In the genomic region with DNA sequence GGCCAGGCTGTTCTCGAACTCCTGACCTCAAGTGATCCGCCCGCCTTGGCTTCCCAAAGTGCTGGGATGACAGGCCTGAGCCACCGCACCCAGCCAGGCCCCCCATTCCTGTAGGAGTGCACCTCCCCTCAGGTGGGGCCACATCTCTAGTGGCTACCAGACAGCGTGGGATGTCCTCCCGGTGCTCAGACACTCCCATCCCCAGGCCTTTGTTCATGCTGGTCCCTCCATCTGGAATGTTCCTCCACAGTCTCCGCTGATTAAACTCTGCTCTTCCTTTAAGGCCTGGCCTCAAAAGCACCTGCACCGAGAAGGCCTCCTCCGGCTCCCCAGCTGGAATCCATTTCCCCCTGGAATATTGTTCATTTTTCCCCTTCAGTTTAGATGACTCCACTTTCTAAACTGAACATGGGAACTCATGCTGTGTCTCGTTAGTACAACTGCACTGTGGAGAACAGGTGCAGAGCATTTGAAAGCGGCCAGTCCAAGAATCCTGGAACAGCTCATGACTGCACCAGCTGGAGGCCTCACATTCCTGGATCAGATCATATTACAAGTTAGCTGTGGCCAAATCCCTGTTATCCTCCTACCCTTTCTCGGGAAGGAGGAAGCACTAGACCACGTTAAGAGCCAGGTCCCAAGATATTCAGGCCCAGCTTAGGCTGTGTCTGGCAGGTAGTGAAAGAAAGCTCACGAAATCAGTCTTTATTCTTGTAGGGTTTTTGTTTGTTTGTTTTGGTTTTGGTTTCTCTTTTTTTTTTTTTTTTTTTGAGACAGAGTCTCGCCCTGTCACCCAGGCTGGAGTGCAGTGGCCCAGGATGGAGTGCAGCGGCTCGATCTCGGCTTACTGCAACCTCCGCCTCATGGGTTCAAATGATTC, we compare ENCODE assay signal across 1 cellular context.
TF ChIP-seq lines count a peak whose summit lies in the region.

No MANE protein-coding gene starts in this region.

TF ChIP-seq in HepG2, 621 proteins besides CTCF, POLR2A, EP300 and RAD21 (continued from another document and continues in another):
- TF ChIP-seq, protein P1, sequence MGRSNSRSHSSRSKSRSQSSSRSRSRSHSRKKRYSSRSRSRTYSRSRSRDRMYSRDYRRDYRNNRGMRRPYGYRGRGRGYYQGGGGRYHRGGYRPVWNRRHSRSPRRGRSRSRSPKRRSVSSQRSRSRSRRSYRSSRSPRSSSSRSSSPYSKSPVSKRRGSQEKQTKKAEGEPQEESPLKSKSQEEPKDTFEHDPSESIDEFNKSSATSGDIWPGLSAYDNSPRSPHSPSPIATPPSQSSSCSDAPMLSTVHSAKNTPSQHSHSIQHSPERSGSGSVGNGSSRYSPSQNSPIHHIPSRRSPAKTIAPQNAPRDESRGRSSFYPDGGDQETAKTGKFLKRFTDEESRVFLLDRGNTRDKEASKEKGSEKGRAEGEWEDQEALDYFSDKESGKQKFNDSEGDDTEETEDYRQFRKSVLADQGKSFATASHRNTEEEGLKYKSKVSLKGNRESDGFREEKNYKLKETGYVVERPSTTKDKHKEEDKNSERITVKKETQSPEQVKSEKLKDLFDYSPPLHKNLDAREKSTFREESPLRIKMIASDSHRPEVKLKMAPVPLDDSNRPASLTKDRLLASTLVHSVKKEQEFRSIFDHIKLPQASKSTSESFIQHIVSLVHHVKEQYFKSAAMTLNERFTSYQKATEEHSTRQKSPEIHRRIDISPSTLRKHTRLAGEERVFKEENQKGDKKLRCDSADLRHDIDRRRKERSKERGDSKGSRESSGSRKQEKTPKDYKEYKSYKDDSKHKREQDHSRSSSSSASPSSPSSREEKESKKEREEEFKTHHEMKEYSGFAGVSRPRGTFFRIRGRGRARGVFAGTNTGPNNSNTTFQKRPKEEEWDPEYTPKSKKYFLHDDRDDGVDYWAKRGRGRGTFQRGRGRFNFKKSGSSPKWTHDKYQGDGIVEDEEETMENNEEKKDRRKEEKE (IDR thresholded peaks at IDR 0.05), result no peak
- TF ChIP-seq IRF2 (CRISPR knock-in tag; IDR thresholded peaks at IDR 0.05) (peak; percentile 37; the same call in 1 of the 2 replicates), SMAD3 (CRISPR knock-in tag; IDR thresholded peaks at IDR 0.05) (no peak), ZNF652 (CRISPR knock-in tag; IDR thresholded peaks at IDR 0.05; ENCODE audit: borderline replicate concordance, low read depth) (no peak), ZNF431 (CRISPR knock-in tag; IDR thresholded peaks at IDR 0.05; ENCODE audit: borderline replicate concordance, low read depth) (no peak), ZFAT (CRISPR knock-in tag; conservative IDR thresholded peaks at IDR 0.05) (no peak), ZNF251 (CRISPR knock-in tag; IDR thresholded peaks at IDR 0.05) (no peak), ZNF33A (CRISPR knock-in tag; IDR thresholded peaks at IDR 0.05; ENCODE audit: borderline replicate concordance) (no peak), SAP130 (CRISPR knock-in tag; IDR thresholded peaks at IDR 0.05; ENCODE audit: low read depth) (peak; percentile 69), ARNTL (CRISPR knock-in tag; IDR thresholded peaks at IDR 0.05) (no peak), ELF1 (CRISPR knock-in tag; IDR thresholded peaks at IDR 0.05) (0 out of 2 replicates have a peak, but pooled peaks have one; percentile 17), CEBPB (IDR thresholded peaks at IDR 0.05; ENCODE audit: borderline replicate concordance, low read depth, low read length) (no peak)
- TF ChIP-seq, protein P2, sequence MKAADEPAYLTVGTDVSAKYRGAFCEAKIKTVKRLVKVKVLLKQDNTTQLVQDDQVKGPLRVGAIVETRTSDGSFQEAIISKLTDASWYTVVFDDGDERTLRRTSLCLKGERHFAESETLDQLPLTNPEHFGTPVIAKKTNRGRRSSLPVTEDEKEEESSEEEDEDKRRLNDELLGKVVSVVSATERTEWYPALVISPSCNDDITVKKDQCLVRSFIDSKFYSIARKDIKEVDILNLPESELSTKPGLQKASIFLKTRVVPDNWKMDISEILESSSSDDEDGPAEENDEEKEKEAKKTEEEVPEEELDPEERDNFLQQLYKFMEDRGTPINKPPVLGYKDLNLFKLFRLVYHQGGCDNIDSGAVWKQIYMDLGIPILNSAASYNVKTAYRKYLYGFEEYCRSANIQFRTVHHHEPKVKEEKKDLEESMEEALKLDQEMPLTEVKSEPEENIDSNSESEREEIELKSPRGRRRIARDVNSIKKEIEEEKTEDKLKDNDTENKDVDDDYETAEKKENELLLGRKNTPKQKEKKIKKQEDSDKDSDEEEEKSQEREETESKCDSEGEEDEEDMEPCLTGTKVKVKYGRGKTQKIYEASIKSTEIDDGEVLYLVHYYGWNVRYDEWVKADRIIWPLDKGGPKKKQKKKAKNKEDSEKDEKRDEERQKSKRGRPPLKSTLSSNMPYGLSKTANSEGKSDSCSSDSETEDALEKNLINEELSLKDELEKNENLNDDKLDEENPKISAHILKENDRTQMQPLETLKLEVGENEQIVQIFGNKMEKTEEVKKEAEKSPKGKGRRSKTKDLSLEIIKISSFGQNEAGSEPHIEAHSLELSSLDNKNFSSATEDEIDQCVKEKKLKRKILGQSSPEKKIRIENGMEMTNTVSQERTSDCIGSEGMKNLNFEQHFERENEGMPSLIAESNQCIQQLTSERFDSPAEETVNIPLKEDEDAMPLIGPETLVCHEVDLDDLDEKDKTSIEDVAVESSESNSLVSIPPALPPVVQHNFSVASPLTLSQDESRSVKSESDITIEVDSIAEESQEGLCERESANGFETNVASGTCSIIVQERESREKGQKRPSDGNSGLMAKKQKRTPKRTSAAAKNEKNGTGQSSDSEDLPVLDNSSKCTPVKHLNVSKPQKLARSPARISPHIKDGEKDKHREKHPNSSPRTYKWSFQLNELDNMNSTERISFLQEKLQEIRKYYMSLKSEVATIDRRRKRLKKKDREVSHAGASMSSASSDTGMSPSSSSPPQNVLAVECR (CRISPR knock-in tag; IDR thresholded peaks at IDR 0.05; ENCODE audit: borderline replicate concordance), result peak; percentile 32; the same call in 1 of the 2 replicates
- TF ChIP-seq, protein P3, sequence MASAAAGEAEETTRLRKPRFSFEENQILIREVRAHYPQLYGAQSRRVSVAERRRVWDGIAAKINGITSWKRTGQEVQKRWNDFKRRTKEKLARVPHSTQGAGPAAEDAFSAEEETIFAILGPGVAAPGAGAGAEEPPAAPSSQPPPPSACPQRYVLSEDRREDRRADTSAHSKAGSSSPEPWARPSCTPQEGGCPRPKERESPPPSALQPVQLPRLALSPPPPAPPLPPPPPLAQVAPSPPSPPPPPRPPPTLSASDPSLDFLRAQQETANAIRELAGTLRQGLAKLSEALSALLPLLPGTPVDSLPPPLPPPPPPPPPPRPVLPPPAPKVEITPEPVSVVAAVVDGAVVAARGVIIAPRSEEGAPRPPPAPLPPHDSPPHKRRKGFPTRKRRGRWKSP (CRISPR knock-in tag; IDR thresholded peaks at IDR 0.05), result no peak
- TF ChIP-seq, protein P4, sequence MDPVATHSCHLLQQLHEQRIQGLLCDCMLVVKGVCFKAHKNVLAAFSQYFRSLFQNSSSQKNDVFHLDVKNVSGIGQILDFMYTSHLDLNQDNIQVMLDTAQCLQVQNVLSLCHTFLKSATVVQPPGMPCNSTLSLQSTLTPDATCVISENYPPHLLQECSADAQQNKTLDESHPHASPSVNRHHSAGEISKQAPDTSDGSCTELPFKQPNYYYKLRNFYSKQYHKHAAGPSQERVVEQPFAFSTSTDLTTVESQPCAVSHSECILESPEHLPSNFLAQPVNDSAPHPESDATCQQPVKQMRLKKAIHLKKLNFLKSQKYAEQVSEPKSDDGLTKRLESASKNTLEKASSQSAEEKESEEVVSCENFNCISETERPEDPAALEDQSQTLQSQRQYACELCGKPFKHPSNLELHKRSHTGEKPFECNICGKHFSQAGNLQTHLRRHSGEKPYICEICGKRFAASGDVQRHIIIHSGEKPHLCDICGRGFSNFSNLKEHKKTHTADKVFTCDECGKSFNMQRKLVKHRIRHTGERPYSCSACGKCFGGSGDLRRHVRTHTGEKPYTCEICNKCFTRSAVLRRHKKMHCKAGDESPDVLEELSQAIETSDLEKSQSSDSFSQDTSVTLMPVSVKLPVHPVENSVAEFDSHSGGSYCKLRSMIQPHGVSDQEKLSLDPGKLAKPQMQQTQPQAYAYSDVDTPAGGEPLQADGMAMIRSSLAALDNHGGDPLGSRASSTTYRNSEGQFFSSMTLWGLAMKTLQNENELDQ (CRISPR knock-in tag; IDR thresholded peaks at IDR 0.05; ENCODE audit: borderline replicate concordance), result 0 out of 2 replicates have a peak, but pooled peaks have one; percentile 35
- TF ChIP-seq, protein P5, sequence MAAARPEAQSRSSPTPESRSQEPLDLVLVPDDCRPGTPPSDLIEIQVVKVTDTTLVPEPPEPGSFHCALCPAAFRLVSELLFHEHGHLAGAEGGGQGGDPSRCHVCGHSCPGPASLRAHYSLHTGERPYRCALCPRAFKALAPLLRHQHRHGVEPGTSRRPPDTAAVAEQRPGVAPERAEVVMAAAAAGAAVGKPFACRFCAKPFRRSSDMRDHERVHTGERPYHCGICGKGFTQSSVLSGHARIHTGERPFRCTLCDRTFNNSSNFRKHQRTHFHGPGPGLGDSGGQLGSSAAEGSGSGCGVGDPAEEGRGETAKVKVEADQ (CRISPR knock-in tag; IDR thresholded peaks at IDR 0.05; ENCODE audit: borderline replicate concordance), result no peak
- TF ChIP-seq, protein P6, sequence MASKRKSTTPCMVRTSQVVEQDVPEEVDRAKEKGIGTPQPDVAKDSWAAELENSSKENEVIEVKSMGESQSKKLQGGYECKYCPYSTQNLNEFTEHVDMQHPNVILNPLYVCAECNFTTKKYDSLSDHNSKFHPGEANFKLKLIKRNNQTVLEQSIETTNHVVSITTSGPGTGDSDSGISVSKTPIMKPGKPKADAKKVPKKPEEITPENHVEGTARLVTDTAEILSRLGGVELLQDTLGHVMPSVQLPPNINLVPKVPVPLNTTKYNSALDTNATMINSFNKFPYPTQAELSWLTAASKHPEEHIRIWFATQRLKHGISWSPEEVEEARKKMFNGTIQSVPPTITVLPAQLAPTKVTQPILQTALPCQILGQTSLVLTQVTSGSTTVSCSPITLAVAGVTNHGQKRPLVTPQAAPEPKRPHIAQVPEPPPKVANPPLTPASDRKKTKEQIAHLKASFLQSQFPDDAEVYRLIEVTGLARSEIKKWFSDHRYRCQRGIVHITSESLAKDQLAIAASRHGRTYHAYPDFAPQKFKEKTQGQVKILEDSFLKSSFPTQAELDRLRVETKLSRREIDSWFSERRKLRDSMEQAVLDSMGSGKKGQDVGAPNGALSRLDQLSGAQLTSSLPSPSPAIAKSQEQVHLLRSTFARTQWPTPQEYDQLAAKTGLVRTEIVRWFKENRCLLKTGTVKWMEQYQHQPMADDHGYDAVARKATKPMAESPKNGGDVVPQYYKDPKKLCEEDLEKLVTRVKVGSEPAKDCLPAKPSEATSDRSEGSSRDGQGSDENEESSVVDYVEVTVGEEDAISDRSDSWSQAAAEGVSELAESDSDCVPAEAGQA (IDR thresholded peaks at IDR 0.05; ENCODE audit: low read depth), result no peak
- TF ChIP-seq, protein P6 (CRISPR knock-in tag; IDR thresholded peaks at IDR 0.05; ENCODE audit: borderline replicate concordance), result no peak
- TF ChIP-seq, protein P7, sequence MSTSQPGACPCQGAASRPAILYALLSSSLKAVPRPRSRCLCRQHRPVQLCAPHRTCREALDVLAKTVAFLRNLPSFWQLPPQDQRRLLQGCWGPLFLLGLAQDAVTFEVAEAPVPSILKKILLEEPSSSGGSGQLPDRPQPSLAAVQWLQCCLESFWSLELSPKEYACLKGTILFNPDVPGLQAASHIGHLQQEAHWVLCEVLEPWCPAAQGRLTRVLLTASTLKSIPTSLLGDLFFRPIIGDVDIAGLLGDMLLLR (CRISPR knock-in tag; IDR thresholded peaks at IDR 0.05), result no peak
- TF ChIP-seq, protein P8, sequence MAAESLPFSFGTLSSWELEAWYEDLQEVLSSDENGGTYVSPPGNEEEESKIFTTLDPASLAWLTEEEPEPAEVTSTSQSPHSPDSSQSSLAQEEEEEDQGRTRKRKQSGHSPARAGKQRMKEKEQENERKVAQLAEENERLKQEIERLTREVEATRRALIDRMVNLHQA (CRISPR knock-in tag; IDR thresholded peaks at IDR 0.05), result no peak
- TF ChIP-seq, protein P9, sequence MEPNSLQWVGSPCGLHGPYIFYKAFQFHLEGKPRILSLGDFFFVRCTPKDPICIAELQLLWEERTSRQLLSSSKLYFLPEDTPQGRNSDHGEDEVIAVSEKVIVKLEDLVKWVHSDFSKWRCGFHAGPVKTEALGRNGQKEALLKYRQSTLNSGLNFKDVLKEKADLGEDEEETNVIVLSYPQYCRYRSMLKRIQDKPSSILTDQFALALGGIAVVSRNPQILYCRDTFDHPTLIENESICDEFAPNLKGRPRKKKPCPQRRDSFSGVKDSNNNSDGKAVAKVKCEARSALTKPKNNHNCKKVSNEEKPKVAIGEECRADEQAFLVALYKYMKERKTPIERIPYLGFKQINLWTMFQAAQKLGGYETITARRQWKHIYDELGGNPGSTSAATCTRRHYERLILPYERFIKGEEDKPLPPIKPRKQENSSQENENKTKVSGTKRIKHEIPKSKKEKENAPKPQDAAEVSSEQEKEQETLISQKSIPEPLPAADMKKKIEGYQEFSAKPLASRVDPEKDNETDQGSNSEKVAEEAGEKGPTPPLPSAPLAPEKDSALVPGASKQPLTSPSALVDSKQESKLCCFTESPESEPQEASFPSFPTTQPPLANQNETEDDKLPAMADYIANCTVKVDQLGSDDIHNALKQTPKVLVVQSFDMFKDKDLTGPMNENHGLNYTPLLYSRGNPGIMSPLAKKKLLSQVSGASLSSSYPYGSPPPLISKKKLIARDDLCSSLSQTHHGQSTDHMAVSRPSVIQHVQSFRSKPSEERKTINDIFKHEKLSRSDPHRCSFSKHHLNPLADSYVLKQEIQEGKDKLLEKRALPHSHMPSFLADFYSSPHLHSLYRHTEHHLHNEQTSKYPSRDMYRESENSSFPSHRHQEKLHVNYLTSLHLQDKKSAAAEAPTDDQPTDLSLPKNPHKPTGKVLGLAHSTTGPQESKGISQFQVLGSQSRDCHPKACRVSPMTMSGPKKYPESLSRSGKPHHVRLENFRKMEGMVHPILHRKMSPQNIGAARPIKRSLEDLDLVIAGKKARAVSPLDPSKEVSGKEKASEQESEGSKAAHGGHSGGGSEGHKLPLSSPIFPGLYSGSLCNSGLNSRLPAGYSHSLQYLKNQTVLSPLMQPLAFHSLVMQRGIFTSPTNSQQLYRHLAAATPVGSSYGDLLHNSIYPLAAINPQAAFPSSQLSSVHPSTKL (CRISPR knock-in tag; IDR thresholded peaks at IDR 0.05), result peak; percentile 26; the same call in 1 of the 2 replicates
